ENCODE assay signal across 9 cellular contexts in the genomic region with DNA sequence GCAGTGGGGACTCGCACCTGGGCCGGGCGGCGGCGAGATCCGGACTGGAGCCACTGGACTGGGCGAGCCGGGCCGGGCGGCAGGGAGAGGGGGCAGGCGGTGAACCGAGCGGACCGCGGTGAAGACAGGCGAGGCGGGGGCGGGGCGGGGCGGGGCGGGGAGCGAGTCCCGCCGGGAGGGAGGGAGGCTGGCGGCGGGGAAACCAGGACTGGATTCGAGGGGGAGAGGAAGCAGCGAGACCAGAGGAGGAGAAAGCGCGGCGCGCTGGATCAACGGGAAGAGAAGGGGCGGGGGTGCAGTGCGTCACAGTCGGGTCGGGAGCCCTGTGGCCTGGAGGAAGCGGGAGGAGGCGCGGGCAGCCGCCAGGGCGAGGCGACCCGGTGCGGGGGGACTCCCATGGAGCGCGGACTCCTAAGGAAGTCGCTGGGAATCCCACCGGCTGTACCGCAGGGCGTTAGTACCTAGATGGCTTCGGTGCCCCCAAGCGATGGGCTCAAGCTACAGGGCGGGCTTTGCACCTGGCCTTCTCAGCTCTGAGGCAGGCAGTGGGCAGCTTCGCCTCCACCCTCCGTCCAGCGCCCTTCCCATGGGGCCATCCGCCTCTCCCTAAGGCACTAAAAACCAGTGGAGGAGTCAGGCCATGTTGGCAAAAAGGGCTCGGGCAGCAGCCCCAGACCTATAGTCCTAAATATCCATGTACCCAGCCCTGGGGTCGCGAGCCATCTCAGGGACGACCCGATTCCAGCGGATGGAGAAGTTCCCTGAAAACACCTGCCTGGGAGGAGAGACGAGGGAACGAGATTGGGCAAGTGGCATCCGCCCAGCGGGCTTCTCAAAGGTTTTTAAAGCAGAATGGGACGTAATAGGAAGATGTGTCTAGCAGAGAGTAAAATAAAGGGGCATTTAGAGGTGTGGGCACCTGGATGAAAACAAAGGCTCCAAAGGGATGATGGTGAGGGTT. TPM values are rescaled to one million over a fixed set of nuclear protein-coding genes. Genes with fewer than 3 reads are reported as not detected.
DNase-seq lines count a peak whose midpoint lies in the region; ATAC-seq and TF ChIP-seq lines count a peak whose summit lies in the region.
"Had no signal": no experiment of that assay in that cellular context is flagged by ENCODE, and none has a peak within 500 bp of the region (broad histone marks: within the 10 kb centered on the region; RNA-seq: fewer than 3 reads in every experiment).

A gene (minus strand): TSS at position 126 of the 961 bp plus-strand sequence. CDS start 233 bp downstream, outside the sequence.

- H3K9ac ChIP-seq in HUES48 (ENCODE audit: low read depth, low read length) (peak within 1 kb of the TSS; percentile 45; the same call in 1 of the 2 replicates), iPS-20b (ENCODE audit: low read depth, low read length) (peak within 1 kb of the TSS; percentile 66; the same call in 1 of the 2 replicates)
- H3K9ac ChIP-seq: KMS-11 had no signal

- in situ Hi-C loops in gastrocnemius medialis (cut with MboI; ENCODE audit: low sequenced_read_pairs in 4 of 4), result no loop called here

- H3K4me3 ChIP-seq in HUES48 (ENCODE audit: low read depth, low read length) (peak within 1 kb of the TSS; percentile 69), iPS-20b (ENCODE audit: low read length) (peak within 1 kb of the TSS; percentile 71), gastrocnemius medialis (peak within 1 kb of the TSS; percentile 56 to 67 (median 60))

- peak within 1 kb of the TSS; percentile 87 to 91 (median 89) for H3K4me3 Mint-ChIP-seq in brain

- ATAC-seq in gastrocnemius medialis, result peak; percentile 40 to 63
- ATAC-seq in HG02938 (IDR thresholded peaks at IDR 0.05; ENCODE audit: unreplicated experiment), result no peak

- no peaks in the 10 kb centered on the region for H3K36me3 ChIP-seq in HUES48 (ENCODE audit: control insufficient read depth, insufficient read depth, low read length)
- no peaks in the 10 kb centered on the region for H3K36me3 ChIP-seq in iPS-20b (ENCODE audit: insufficient read depth, low read depth, low read length)
- no peaks in the 10 kb centered on the region for H3K36me3 ChIP-seq in gastrocnemius medialis

- H3K27me3 Mint-ChIP-seq in brain, result no peaks in the 10 kb centered on the region

- H3K9me3 ChIP-seq in HUES48 (ENCODE audit: control insufficient read depth, insufficient read depth, low read length) (no peaks in the 10 kb centered on the region), iPS-20b (ENCODE audit: insufficient read depth, low read depth, low read length) (no peaks in the 10 kb centered on the region), gastrocnemius medialis (no peaks in the 10 kb centered on the region)

- no peak for TF ChIP-seq CTCF in brain (conservative IDR thresholded peaks at IDR 0.05)
- no peak for TF ChIP-seq CTCF in gastrocnemius medialis (IDR thresholded peaks at IDR 0.05 in 4 of 5, conservative IDR thresholded peaks at IDR 0.05 in 1 of 5)

- DNase-seq in CD1c-positive myeloid dendritic cell (ENCODE audit: extremely low spot score), result peak; percentile 89
- peak; percentile 58 for DNase-seq in NOMO-1 treated with dmso at 0.1 percent for 144 hours (lab: John Stamatoyannopoulos, UW; ENCODE audit: unreplicated experiment)
- DNase-seq in gastrocnemius medialis, result peak; percentile 36 to 59
- DNase-seq in NK-92 (lab: John Stamatoyannopoulos, UW; ENCODE audit: unreplicated experiment), result no peak

- no peak for TF ChIP-seq POLR2A in gastrocnemius medialis (IDR thresholded peaks at IDR 0.05)

- peak within 1 kb of the TSS; percentile 16 to 95 (median 92) for H3K27ac Mint-ChIP-seq in brain

- peaks cover 35% of the 10 kb centered on the region for H3K4me1 Mint-ChIP-seq in brain

- H3K27ac ChIP-seq in HUES48 (ENCODE audit: low read depth, low read length) (peak within 1 kb of the TSS; percentile 14), iPS-20b (ENCODE audit: low read length) (no peak within 1 kb of the TSS), gastrocnemius medialis (peak within 1 kb of the TSS; percentile 24 to 51 (median 32))
- H3K27ac ChIP-seq: KMS-11 had no signal

- H3K9me3 Mint-ChIP-seq in brain, result no peaks in the 10 kb centered on the region

- H3K4me1 ChIP-seq in HUES48 (ENCODE audit: control insufficient read depth, insufficient read depth, low read length), result peaks cover 25% of the 10 kb centered on the region
- peaks cover 10% of the 10 kb centered on the region; the same call in 1 of the 2 replicates for H3K4me1 ChIP-seq in iPS-20b (ENCODE audit: insufficient read depth, low read length)
- peaks cover 12% of the 10 kb centered on the region in 2 donors for H3K4me1 ChIP-seq in gastrocnemius medialis

- peaks cover 10% of the 10 kb centered on the region for H3K36me3 Mint-ChIP-seq in brain

- intact Hi-C loops in gastrocnemius medialis (cut with DNase I; ENCODE audit: low total_unique reads), result loop anchor here (5.0 kb wide), 1 partner anchor 36 kb away; a partner anchor contains a TSS

- H3K27me3 ChIP-seq in HUES48 (ENCODE audit: control insufficient read depth, insufficient read depth, low read length) (peaks cover 4% of the 10 kb centered on the region; the same call in 1 of the 2 replicates), iPS-20b (ENCODE audit: insufficient read depth, low read length) (peaks cover 18% of the 10 kb centered on the region), gastrocnemius medialis (no peaks in the 10 kb centered on the region)

RNA-seq across cellular contexts. Expression of the gene that starts here (rescaled TPM):
- 7.4 TPM for polyA plus RNA-seq in brain (ENCODE audit: insufficient read depth, low read depth, low replicate concordance)
- under 1 TPM; 0.17 to 0.29 (median 0.24) TPM for total RNA-seq in gastrocnemius medialis

Comparison
In these comparisons a context has a peak if more than half of its experiments do, and no peak if none do; other contexts are left out.
1. Peak in DNase-seq, ATAC-seq, H3K4me3 ChIP-seq and H3K27ac ChIP-seq in gastrocnemius medialis; RNA of the gene not detected or under 1 TPM.